ENCODE assay signal across 5 cellular contexts in genomic region chr1:119350866-119351265, GRCh38. TPM values are rescaled to one million over a fixed set of nuclear protein-coding genes. Genes with fewer than 3 reads are reported as not detected.
"Had no signal": no experiment of that assay in that cellular context is flagged by ENCODE, and none has a peak within 500 bp of the region (broad histone marks: within the 10 kb centered on the region; RNA-seq: fewer than 3 reads in every experiment).

No MANE protein-coding gene starts in this region.

RNA-seq across cellular contexts. Expression of gene HAO2, which starts 17.7 kb away (rescaled TPM):
- total RNA-seq: HT-29, HT1080, IMR-90, K562 had no signal
- polyA plus RNA-seq: IgD-negative memory B cell, IMR-90, K562 had no signal
